1 cellular context compared by ENCODE assay signal in genomic region chr1:212118167-212118871, GRCh38.
TF ChIP-seq lines count a peak whose summit lies in the region.

No MANE protein-coding gene starts in this region.

TF ChIP-seq in K562, 482 proteins besides CTCF, POLR2A, EP300 and RAD21 (continued from another document and continues in another):
- TF ChIP-seq, protein P1, sequence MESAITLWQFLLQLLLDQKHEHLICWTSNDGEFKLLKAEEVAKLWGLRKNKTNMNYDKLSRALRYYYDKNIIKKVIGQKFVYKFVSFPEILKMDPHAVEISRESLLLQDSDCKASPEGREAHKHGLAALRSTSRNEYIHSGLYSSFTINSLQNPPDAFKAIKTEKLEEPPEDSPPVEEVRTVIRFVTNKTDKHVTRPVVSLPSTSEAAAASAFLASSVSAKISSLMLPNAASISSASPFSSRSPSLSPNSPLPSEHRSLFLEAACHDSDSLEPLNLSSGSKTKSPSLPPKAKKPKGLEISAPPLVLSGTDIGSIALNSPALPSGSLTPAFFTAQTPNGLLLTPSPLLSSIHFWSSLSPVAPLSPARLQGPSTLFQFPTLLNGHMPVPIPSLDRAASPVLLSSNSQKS (CRISPR knock-in tag; IDR thresholded peaks at IDR 0.05), result no peak
- TF ChIP-seq TBP (optimal IDR thresholded peaks at IDR 0.05; ENCODE audit: low read depth, low read length), result no peak
- no peak for TF ChIP-seq LEF1 (IDR thresholded peaks at IDR 0.05)
- TF ChIP-seq CEBPG (CRISPR knock-in tag; IDR thresholded peaks at IDR 0.05), result no peak
- peak in 1 of 2 experiments; percentile 58; a peak in 2 of 4 replicates for TF ChIP-seq CEBPG (tag; conservative IDR thresholded peaks at IDR 0.05 in 1 of 2, IDR thresholded peaks at IDR 0.05 in 1 of 2)
- peak; percentile 53 for TF ChIP-seq TEAD4 (IDR thresholded peaks at IDR 0.05; ENCODE audit: low read length)
- TF ChIP-seq TEAD4 (CRISPR knock-in tag; IDR thresholded peaks at IDR 0.05; ENCODE audit: borderline replicate concordance), result no peak
- TF ChIP-seq NRF1 (conservative IDR thresholded peaks at IDR 0.05 in 1 of 2, IDR thresholded peaks at IDR 0.05 in 1 of 2), result no peak
- peak in 1 of 2 experiments; percentile 44; a peak in 1 of 4 replicates for TF ChIP-seq RCOR1 (IDR thresholded peaks at IDR 0.05; ENCODE audit: borderline replicate concordance in 1 of 2, low read depth in 2 of 2, low read length in 2 of 2)
- TF ChIP-seq RBM25 (IDR thresholded peaks at IDR 0.05; ENCODE audit: low read depth, low read length, severe bottlenecking), result no peak
- no peak for TF ChIP-seq U2AF1 (optimal IDR thresholded peaks at IDR 0.05; ENCODE audit: low read depth, low read length)
- TF ChIP-seq SMARCB1 (IDR thresholded peaks at IDR 0.05; ENCODE audit: insufficient read length, low read depth), result no peak
- no peak for TF ChIP-seq SRF (CRISPR knock-in tag; IDR thresholded peaks at IDR 0.05)
- no peak for TF ChIP-seq XRCC4 (IDR thresholded peaks at IDR 0.05; ENCODE audit: extremely low read depth, insufficient read depth, insufficient read length)
- no peak for TF ChIP-seq ZNF740 (CRISPR knock-in tag; IDR thresholded peaks at IDR 0.05)
- no peak for TF ChIP-seq ZNF740 (tag; IDR thresholded peaks at IDR 0.05)
- no peak for TF ChIP-seq CC2D1A (IDR thresholded peaks at IDR 0.05)
- TF ChIP-seq ILF3 (IDR thresholded peaks at IDR 0.05; ENCODE audit: borderline replicate concordance), result no peak
- no peak for TF ChIP-seq PHB2 (IDR thresholded peaks at IDR 0.05; ENCODE audit: low read depth)
- TF ChIP-seq ZNF639 (CRISPR knock-in tag; conservative IDR thresholded peaks at IDR 0.05 in 1 of 2, IDR thresholded peaks at IDR 0.05 in 1 of 2), result 0 out of 4 replicates have a peak, but pooled peaks of 1 of the 2 experiments have one; percentile 35
- TF ChIP-seq, protein P2, sequence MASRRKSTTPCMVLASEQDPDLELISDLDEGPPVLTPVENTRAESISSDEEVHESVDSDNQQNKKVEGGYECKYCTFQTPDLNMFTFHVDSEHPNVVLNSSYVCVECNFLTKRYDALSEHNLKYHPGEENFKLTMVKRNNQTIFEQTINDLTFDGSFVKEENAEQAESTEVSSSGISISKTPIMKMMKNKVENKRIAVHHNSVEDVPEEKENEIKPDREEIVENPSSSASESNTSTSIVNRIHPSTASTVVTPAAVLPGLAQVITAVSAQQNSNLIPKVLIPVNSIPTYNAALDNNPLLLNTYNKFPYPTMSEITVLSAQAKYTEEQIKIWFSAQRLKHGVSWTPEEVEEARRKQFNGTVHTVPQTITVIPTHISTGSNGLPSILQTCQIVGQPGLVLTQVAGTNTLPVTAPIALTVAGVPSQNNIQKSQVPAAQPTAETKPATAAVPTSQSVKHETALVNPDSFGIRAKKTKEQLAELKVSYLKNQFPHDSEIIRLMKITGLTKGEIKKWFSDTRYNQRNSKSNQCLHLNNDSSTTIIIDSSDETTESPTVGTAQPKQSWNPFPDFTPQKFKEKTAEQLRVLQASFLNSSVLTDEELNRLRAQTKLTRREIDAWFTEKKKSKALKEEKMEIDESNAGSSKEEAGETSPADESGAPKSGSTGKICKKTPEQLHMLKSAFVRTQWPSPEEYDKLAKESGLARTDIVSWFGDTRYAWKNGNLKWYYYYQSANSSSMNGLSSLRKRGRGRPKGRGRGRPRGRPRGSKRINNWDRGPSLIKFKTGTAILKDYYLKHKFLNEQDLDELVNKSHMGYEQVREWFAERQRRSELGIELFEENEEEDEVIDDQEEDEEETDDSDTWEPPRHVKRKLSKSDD (conservative IDR thresholded peaks at IDR 0.05; ENCODE audit: low read length), result no peak
- no peak for TF ChIP-seq KDM5B (IDR thresholded peaks at IDR 0.05; ENCODE audit: insufficient replicate concordance, low read depth, low read length)
- TF ChIP-seq ZNF146 (CRISPR knock-in tag; IDR thresholded peaks at IDR 0.05; ENCODE audit: unreplicated experiment), result no peak
- no peak for TF ChIP-seq PHF20 (IDR thresholded peaks at IDR 0.05; ENCODE audit: partially characterized antibody)
- no peak for TF ChIP-seq PURB (CRISPR knock-in tag; IDR thresholded peaks at IDR 0.05; ENCODE audit: low read depth)
- TF ChIP-seq, protein P3, sequence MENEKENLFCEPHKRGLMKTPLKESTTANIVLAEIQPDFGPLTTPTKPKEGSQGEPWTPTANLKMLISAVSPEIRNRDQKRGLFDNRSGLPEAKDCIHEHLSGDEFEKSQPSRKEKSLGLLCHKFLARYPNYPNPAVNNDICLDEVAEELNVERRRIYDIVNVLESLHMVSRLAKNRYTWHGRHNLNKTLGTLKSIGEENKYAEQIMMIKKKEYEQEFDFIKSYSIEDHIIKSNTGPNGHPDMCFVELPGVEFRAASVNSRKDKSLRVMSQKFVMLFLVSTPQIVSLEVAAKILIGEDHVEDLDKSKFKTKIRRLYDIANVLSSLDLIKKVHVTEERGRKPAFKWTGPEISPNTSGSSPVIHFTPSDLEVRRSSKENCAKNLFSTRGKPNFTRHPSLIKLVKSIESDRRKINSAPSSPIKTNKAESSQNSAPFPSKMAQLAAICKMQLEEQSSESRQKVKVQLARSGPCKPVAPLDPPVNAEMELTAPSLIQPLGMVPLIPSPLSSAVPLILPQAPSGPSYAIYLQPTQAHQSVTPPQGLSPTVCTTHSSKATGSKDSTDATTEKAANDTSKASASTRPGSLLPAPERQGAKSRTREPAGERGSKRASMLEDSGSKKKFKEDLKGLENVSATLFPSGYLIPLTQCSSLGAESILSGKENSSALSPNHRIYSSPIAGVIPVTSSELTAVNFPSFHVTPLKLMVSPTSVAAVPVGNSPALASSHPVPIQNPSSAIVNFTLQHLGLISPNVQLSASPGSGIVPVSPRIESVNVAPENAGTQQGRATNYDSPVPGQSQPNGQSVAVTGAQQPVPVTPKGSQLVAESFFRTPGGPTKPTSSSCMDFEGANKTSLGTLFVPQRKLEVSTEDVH (IDR thresholded peaks at IDR 0.05; ENCODE audit: low read depth, partially characterized antibody), result no peak
- peak; percentile 66 for TF ChIP-seq ARID1B (IDR thresholded peaks at IDR 0.05)
- TF ChIP-seq ERF (CRISPR knock-in tag; IDR thresholded peaks at IDR 0.05), result no peak
- TF ChIP-seq BHLHE40 (IDR thresholded peaks at IDR 0.05; ENCODE audit: low read length), result no peak
- no peak for TF ChIP-seq TCF7 (IDR thresholded peaks at IDR 0.05; ENCODE audit: borderline replicate concordance)
- TF ChIP-seq, protein P4, sequence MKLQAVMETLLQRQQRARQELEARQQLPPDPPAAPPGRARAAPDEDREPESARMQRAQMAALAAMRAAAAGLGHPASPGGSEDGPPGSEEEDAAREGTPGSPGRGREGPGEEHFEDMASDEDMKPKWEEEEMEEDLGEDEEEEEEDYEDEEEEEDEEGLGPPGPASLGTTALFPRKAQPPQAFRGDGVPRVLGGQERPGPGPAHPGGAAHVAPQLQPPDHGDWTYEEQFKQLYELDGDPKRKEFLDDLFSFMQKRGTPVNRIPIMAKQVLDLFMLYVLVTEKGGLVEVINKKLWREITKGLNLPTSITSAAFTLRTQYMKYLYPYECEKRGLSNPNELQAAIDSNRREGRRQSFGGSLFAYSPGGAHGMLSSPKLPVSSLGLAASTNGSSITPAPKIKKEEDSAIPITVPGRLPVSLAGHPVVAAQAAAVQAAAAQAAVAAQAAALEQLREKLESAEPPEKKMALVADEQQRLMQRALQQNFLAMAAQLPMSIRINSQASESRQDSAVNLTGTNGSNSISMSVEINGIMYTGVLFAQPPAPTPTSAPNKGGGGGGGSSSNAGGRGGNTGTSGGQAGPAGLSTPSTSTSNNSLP (IDR thresholded peaks at IDR 0.05; ENCODE audit: borderline replicate concordance, low read depth, low read length), result 0 out of 2 replicates have a peak, but pooled peaks have one; percentile 53
- no peak for TF ChIP-seq ZBTB7A (IDR thresholded peaks at IDR 0.05; ENCODE audit: borderline replicate concordance, control insufficient read depth, low read depth, low read length)
- TF ChIP-seq HINFP (tag; conservative IDR thresholded peaks at IDR 0.05; ENCODE audit: low read depth), result no peak
- TF ChIP-seq FOXA3 (CRISPR knock-in tag; conservative IDR thresholded peaks at IDR 0.05 in 1 of 2, IDR thresholded peaks at IDR 0.05 in 1 of 2), result no peak
- TF ChIP-seq, protein P5, sequence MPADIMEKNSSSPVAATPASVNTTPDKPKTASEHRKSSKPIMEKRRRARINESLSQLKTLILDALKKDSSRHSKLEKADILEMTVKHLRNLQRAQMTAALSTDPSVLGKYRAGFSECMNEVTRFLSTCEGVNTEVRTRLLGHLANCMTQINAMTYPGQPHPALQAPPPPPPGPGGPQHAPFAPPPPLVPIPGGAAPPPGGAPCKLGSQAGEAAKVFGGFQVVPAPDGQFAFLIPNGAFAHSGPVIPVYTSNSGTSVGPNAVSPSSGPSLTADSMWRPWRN (IDR thresholded peaks at IDR 0.05; ENCODE audit: low read depth), result no peak
- TF ChIP-seq, protein P6, sequence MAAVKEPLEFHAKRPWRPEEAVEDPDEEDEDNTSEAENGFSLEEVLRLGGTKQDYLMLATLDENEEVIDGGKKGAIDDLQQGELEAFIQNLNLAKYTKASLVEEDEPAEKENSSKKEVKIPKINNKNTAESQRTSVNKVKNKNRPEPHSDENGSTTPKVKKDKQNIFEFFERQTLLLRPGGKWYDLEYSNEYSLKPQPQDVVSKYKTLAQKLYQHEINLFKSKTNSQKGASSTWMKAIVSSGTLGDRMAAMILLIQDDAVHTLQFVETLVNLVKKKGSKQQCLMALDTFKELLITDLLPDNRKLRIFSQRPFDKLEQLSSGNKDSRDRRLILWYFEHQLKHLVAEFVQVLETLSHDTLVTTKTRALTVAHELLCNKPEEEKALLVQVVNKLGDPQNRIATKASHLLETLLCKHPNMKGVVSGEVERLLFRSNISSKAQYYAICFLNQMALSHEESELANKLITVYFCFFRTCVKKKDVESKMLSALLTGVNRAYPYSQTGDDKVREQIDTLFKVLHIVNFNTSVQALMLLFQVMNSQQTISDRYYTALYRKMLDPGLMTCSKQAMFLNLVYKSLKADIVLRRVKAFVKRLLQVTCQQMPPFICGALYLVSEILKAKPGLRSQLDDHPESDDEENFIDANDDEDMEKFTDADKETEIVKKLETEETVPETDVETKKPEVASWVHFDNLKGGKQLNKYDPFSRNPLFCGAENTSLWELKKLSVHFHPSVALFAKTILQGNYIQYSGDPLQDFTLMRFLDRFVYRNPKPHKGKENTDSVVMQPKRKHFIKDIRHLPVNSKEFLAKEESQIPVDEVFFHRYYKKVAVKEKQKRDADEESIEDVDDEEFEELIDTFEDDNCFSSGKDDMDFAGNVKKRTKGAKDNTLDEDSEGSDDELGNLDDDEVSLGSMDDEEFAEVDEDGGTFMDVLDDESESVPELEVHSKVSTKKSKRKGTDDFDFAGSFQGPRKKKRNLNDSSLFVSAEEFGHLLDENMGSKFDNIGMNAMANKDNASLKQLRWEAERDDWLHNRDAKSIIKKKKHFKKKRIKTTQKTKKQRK (IDR thresholded peaks at IDR 0.05; ENCODE audit: borderline replicate concordance, low read depth, low read length), result no peak
- no peak for TF ChIP-seq KLF6 (CRISPR knock-in tag; IDR thresholded peaks at IDR 0.05; ENCODE audit: borderline replicate concordance)
- TF ChIP-seq L3MBTL2 (IDR thresholded peaks at IDR 0.05), result 0 out of 2 replicates have a peak, but pooled peaks have one; percentile 31
- TF ChIP-seq KAT7 (CRISPR knock-in tag; IDR thresholded peaks at IDR 0.05; ENCODE audit: borderline replicate concordance), result peak; percentile 49; the same call in 1 of the 2 replicates
- peak; percentile 48; the same call in 1 of the 2 replicates for TF ChIP-seq FOXJ2 (tag; IDR thresholded peaks at IDR 0.05)
- no peak for TF ChIP-seq BRCA1 (IDR thresholded peaks at IDR 0.05)
- no peak for TF ChIP-seq BRCA1 (CRISPR knock-in tag; IDR thresholded peaks at IDR 0.05)
- no peak for TF ChIP-seq BRD4 (IDR thresholded peaks at IDR 0.05)
- no peak for TF ChIP-seq ID3 (CRISPR knock-in tag; IDR thresholded peaks at IDR 0.05)
- no peak for TF ChIP-seq ID3 (tag; IDR thresholded peaks at IDR 0.05)
- no peak for TF ChIP-seq VEZF1 (CRISPR knock-in tag; IDR thresholded peaks at IDR 0.05)
- TF ChIP-seq CTBP1 (IDR thresholded peaks at IDR 0.05; ENCODE audit: borderline replicate concordance), result 0 out of 2 replicates have a peak, but pooled peaks have one; percentile 5
- no peak for TF ChIP-seq ZNF589 (CRISPR knock-in tag; IDR thresholded peaks at IDR 0.05; ENCODE audit: low read depth)
- TF ChIP-seq STAT5B (CRISPR knock-in tag; IDR thresholded peaks at IDR 0.05), result no peak
